Comparison of ENCODE assay signal across 34 cellular contexts in genomic region chr22:48688366-48688765, GRCh38.
"Had no signal": no experiment of that assay in that cellular context is flagged by ENCODE, and none has a peak within 500 bp of the region (broad histone marks: within the 10 kb centered on the region; RNA-seq: fewer than 3 reads in every experiment).

No MANE protein-coding gene starts in this region.

- H3K27ac ChIP-seq: KMS-11 had no signal

- H3K36me3 ChIP-seq: MG63 had no signal

- DNase-seq: Karpas-422, Kasumi-1, KG1, MG63, MM.1S, MV-4-11, NCI-H1048, NCI-H1092, NCI-H1092 treated with DMSO at 0.1 percent for 48 hours, NCI-H1105, NCI-H1105 treated with DMSO at 0.1 percent for 48 hours, NCI-H1417, NCI-H1417 treated with DMSO at 0.1 percent for 48 hours, NCI-H1436, NCI-H1436 treated with DMSO at 0.1 percent for 48 hours, NCI-H146, NCI-H1694, NCI-H1694 treated with DMSO at 0.1 percent for 48 hours, NCI-H187, NCI-H187 treated with DMSO at 0.1 percent for 48 hours, NCI-H1930, NCI-H2029, NCI-H2029 treated with DMSO at 0.1 percent for 48 hours, NCI-H2081, NCI-H2081 treated with DMSO at 0.1 percent for 48 hours, NCI-H2107, NCI-H2171, NCI-H2171 treated with DMSO at 0.1 percent for 48 hours, NCI-H2227 treated with DMSO at 0.1 percent for 48 hours, NCI-H226, NCI-H345, NCI-H446, NCI-H446 treated with DMSO at 0.1 percent for 48 hours had no signal

- H3K27me3 ChIP-seq: MG63 had no signal

- H3K9me3 ChIP-seq: MG63 had no signal

- H3K4me3 ChIP-seq: MG63 had no signal
